21 cellular contexts compared by ENCODE assay signal in genomic region chr5:21613971-21614488, GRCh38.
A peak's percentile ranks its signal among the peaks of the same experiment; 100 is the strongest.
DNase-seq lines count a peak whose midpoint lies in the region; ATAC-seq and TF ChIP-seq lines count a peak whose summit lies in the region.
"Had no signal": no experiment of that assay in that cellular context is flagged by ENCODE, and none has a peak within 500 bp of the region (broad histone marks: within the 10 kb centered on the region; RNA-seq: fewer than 3 reads in every experiment).

No MANE protein-coding gene starts in this region.

- DNase-seq in GM23338 (ENCODE audit: low spot score) (peak; percentile 89), M059J (ENCODE audit: low read depth) (peak; percentile 13), endodermal cell (peak; percentile 71), iPS-NIHi11 (ENCODE audit: low spot score) (peak; percentile 15), left lung (no peak), MG63 (no peak)
- DNase-seq: GF-D8, HCEC 1CT, KBM-7, NCI-H1092 treated with DMSO at 0.1 percent for 48 hours, NCI-H1436 treated with DMSO at 0.1 percent for 48 hours, NCI-H1930, NCI-H2227 treated with DMSO at 0.1 percent for 48 hours, NCI-H510A, Peyer's patch, SJCRH30 had no signal

- H3K27ac Mint-ChIP-seq in GM23338 (peak overlapping the region; percentile 93), endodermal cell (peak overlapping the region; percentile 89)
- H3K27ac Mint-ChIP-seq: B cell had no signal

- intact Hi-C loops in left lung (cut with DNase I): no loop called here

- peak overlapping the region; percentile 7 for H3K4me3 Mint-ChIP-seq in GM23338
- H3K4me3 Mint-ChIP-seq in endodermal cell: no peak overlapping the region
- H3K4me3 Mint-ChIP-seq: B cell, CD14-positive monocyte had no signal

- H3K27me3 Mint-ChIP-seq in GM23338 (ENCODE audit: insufficient read depth, low read depth, poor library complexity) (no peaks in the 10 kb centered on the region), endodermal cell (ENCODE audit: insufficient read depth) (no peaks in the 10 kb centered on the region)
- H3K27me3 Mint-ChIP-seq: B cell had no signal

- peaks cover 11% of the 10 kb centered on the region; the same call in 1 of the 2 replicates for H3K9me2 ChIP-seq in GM23338 (ENCODE audit: insufficient read depth)

- peak; percentile 88 for ATAC-seq in GM23338
- ATAC-seq in HG02973 (IDR thresholded peaks at IDR 0.05; ENCODE audit: unreplicated experiment): no peak
- ATAC-seq in left lung: no peak
- no peak for ATAC-seq in GM21423 (IDR thresholded peaks at IDR 0.05; ENCODE audit: unreplicated experiment)
- ATAC-seq: HepG2 had no signal

- no peak for TF ChIP-seq CTCF in GM23338 (conservative IDR thresholded peaks at IDR 0.05; ENCODE audit: low read depth in 2 of 2)
- TF ChIP-seq CTCF in endodermal cell (conservative IDR thresholded peaks at IDR 0.05): no peak
- TF ChIP-seq CTCF in left lung (IDR thresholded peaks at IDR 0.05): no peak

- H3K9me3 ChIP-seq in endodermal cell (ENCODE audit: control insufficient read depth, low read length): no peaks in the 10 kb centered on the region
- no peaks in the 10 kb centered on the region for H3K9me3 ChIP-seq in left lung
- no peaks in the 10 kb centered on the region for H3K9me3 ChIP-seq in MG63
- H3K9me3 ChIP-seq: Peyer's patch, SJCRH30 had no signal

- H3K27ac ChIP-seq in GM23338 (ENCODE audit: low read depth) (peak overlapping the region; percentile 96), endodermal cell (ENCODE audit: low read depth, low read length) (no peak overlapping the region), left lung (no peak overlapping the region)
- H3K27ac ChIP-seq: Peyer's patch, SJCRH30 had no signal

- H3K79me2 ChIP-seq in GM23338 (replicated peaks; ENCODE audit: insufficient read depth): no peaks in the 10 kb centered on the region

- no peak overlapping the region for H2AFZ ChIP-seq in GM23338

- peaks cover 35% of the 10 kb centered on the region for H3K4me1 ChIP-seq in GM23338 (ENCODE audit: insufficient read depth)
- H3K4me1 ChIP-seq in endodermal cell (ENCODE audit: control insufficient read depth, insufficient read depth, low read length): peaks cover 8% of the 10 kb centered on the region
- no peaks in the 10 kb centered on the region for H3K4me1 ChIP-seq in left lung
- H3K4me1 ChIP-seq: Peyer's patch, SJCRH30 had no signal

- H3F3A ChIP-seq in GM23338 (replicated peaks; ENCODE audit: low read depth): no peaks in the 10 kb centered on the region

- WGBS in endodermal cell (ENCODE audit: insufficient coverage in 1 of 2, insufficient read length in 1 of 2), 2 experiments: 42 to 58% methylated on average over 2 to 5 of the region's 5 CpGs

- no peaks in the 10 kb centered on the region for H4K20me1 ChIP-seq in GM23338 (replicated peaks; ENCODE audit: insufficient read depth)

- H3K36me3 Mint-ChIP-seq in GM23338 (ENCODE audit: low read depth): peaks cover 6% of the 10 kb centered on the region; the same call in 1 of the 3 replicates
- H3K36me3 Mint-ChIP-seq in endodermal cell (ENCODE audit: low read depth): no peaks in the 10 kb centered on the region
- H3K36me3 Mint-ChIP-seq: CD14-positive monocyte had no signal

- H3K27me3 ChIP-seq in GM23338 (ENCODE audit: insufficient read depth) (no peaks in the 10 kb centered on the region), endodermal cell (ENCODE audit: control insufficient read depth, insufficient read depth, low read length, poor library complexity, severe bottlenecking) (no peaks in the 10 kb centered on the region), left lung (no peaks in the 10 kb centered on the region), MG63 (no peaks in the 10 kb centered on the region)
- H3K27me3 ChIP-seq: Peyer's patch, SJCRH30 had no signal

- H3K36me3 ChIP-seq in GM23338 (ENCODE audit: insufficient read depth): no peaks in the 10 kb centered on the region
- no peaks in the 10 kb centered on the region for H3K36me3 ChIP-seq in endodermal cell (ENCODE audit: control insufficient read depth, insufficient read depth, low read length)
- H3K36me3 ChIP-seq in left lung: no peaks in the 10 kb centered on the region
- no peaks in the 10 kb centered on the region for H3K36me3 ChIP-seq in MG63
- H3K36me3 ChIP-seq: Peyer's patch, SJCRH30 had no signal

- H3K4me3 ChIP-seq in GM23338 (no peak overlapping the region), endodermal cell (ENCODE audit: low read length) (no peak overlapping the region), left lung (no peak overlapping the region), MG63 (no peak overlapping the region)
- H3K4me3 ChIP-seq: Peyer's patch, SJCRH30 had no signal

- no peak overlapping the region for H3K9ac ChIP-seq in endodermal cell (ENCODE audit: extremely low read depth, low read length, poor library complexity, severe bottlenecking)

- H3K4me1 Mint-ChIP-seq in GM23338: peaks cover 63% of the 10 kb centered on the region
- peaks cover 21% of the 10 kb centered on the region for H3K4me1 Mint-ChIP-seq in endodermal cell
- H3K4me1 Mint-ChIP-seq: B cell, CD14-positive monocyte had no signal

- H3K9me3 Mint-ChIP-seq in GM23338 (peaks cover 5% of the 10 kb centered on the region; the same call in 1 of the 3 replicates), endodermal cell (no peaks in the 10 kb centered on the region)

- H3K4me2 ChIP-seq in GM23338: peak overlapping the region; percentile 46; the same call in 1 of the 2 replicates

TF ChIP-seq in GM23338, 12 proteins besides CTCF, POLR2A, EP300 and RAD21:
- TF ChIP-seq ZNF462 (CRISPR knock-in tag; IDR thresholded peaks at IDR 0.05) (peak; percentile 53; the same call in 1 of the 2 replicates), EZH2 (IDR thresholded peaks at IDR 0.05; ENCODE audit: low read depth, unreplicated experiment) (no peak), NANOG (IDR thresholded peaks at IDR 0.05; ENCODE audit: borderline replicate concordance) (peak; percentile 71), POLR2AphosphoS5 (IDR thresholded peaks at IDR 0.05; ENCODE audit: low read depth) (no peak), ZNF331 (CRISPR knock-in tag; IDR thresholded peaks at IDR 0.05; ENCODE audit: low read depth) (0 out of 2 replicates have a peak, but pooled peaks have one; percentile 12), ZNF114 (CRISPR knock-in tag; IDR thresholded peaks at IDR 0.05) (peak; percentile 21; the same call in 1 of the 2 replicates)

Comparison
In these comparisons a context has a peak if more than half of its experiments do, and no peak if none do; other contexts are left out.
1. DNase-seq: peak in GM23338 (single experiment), M059J (single experiment), endodermal cell (single experiment) and iPS-NIHi11 (single experiment); none in left lung (0 of 2) and MG63 (single experiment).